Comparison of ENCODE assay signal across 10 cellular contexts in genomic region chr14:92400579-92401444, GRCh38.
DNase-seq lines count a peak whose midpoint lies in the region; ATAC-seq and TF ChIP-seq lines count a peak whose summit lies in the region.
"Had no signal": no experiment of that assay in that cellular context is flagged by ENCODE, and none has a peak within 500 bp of the region (broad histone marks: within the 10 kb centered on the region; RNA-seq: fewer than 3 reads in every experiment).

No MANE protein-coding gene starts in this region.

- H3K4me1 ChIP-seq in CD8-positive, alpha-beta T cell (ENCODE audit: insufficient read depth, low read length): no peaks in the 10 kb centered on the region

- no peaks in the 10 kb centered on the region for H3K9me3 ChIP-seq in CD8-positive, alpha-beta T cell (ENCODE audit: low read length)

- peaks cover 0 to 2% of the 10 kb centered on the region in 2 donors for H3K9me3 Mint-ChIP-seq in stimulated activated naive B cell treated with anti-CD40 and anti-IgM and Interleukin-4, amounts not matched to agents 10 μg/mL and 1 μg/mL and 100 μg/mL, for 72 hours
- peaks cover 3% of the 10 kb centered on the region for H3K9me3 Mint-ChIP-seq in CD8-positive, alpha-beta T cell

- H3K36me3 Mint-ChIP-seq in stimulated activated naive B cell treated with anti-CD40 and anti-IgM and Interleukin-4, amounts not matched to agents 10 μg/mL and 1 μg/mL and 100 μg/mL, for 72 hours: peaks cover 2 to 4% of the 10 kb centered on the region in 2 donors
- H3K36me3 Mint-ChIP-seq in CD8-positive, alpha-beta T cell: no peaks in the 10 kb centered on the region

- peaks cover 25 to 40% of the 10 kb centered on the region in 2 donors for H3K4me1 Mint-ChIP-seq in stimulated activated naive B cell treated with anti-CD40 and anti-IgM and Interleukin-4, amounts not matched to agents 10 μg/mL and 1 μg/mL and 100 μg/mL, for 72 hours
- H3K4me1 Mint-ChIP-seq in CD8-positive, alpha-beta T cell (ENCODE audit: low read depth): no peaks in the 10 kb centered on the region

- TF ChIP-seq CTCF in CD8-positive, alpha-beta T cell (IDR thresholded peaks at IDR 0.05): no peak

- H3K27ac Mint-ChIP-seq in stimulated activated naive B cell treated with anti-CD40 and anti-IgM and Interleukin-4, amounts not matched to agents 10 μg/mL and 1 μg/mL and 100 μg/mL, for 72 hours: peak overlapping the region; percentile 44
- H3K27ac Mint-ChIP-seq in CD8-positive, alpha-beta T cell: no peak overlapping the region
- H3K27ac Mint-ChIP-seq: WTC11 had no signal

- no peaks in the 10 kb centered on the region for H3K36me3 ChIP-seq in CD8-positive, alpha-beta T cell (ENCODE audit: insufficient read depth, low read length)

- H3K4me3 ChIP-seq in CD8-positive, alpha-beta T cell (ENCODE audit: low read depth, low read length): no peak overlapping the region

- no peaks in the 10 kb centered on the region for H3K27me3 ChIP-seq in CD8-positive, alpha-beta T cell (ENCODE audit: insufficient read depth, low read length)

- peaks cover 3 to 20% of the 10 kb centered on the region in 2 donors for H3K27me3 Mint-ChIP-seq in stimulated activated naive B cell treated with anti-CD40 and anti-IgM and Interleukin-4, amounts not matched to agents 10 μg/mL and 1 μg/mL and 100 μg/mL, for 72 hours
- peaks cover 3% of the 10 kb centered on the region for H3K27me3 Mint-ChIP-seq in CD8-positive, alpha-beta T cell (ENCODE audit: low read depth)

- POLR2A ChIA-PET in CD8-positive, alpha-beta T cell (lab: Charles Lee): no interaction called here

- H3K27ac ChIP-seq in CD8-positive, alpha-beta T cell (ENCODE audit: low read depth, low read length): no peak overlapping the region

- ATAC-seq in GM19372 (IDR thresholded peaks at IDR 0.05; ENCODE audit: low read depth, unreplicated experiment) (peak; percentile 77), HG03039 (IDR thresholded peaks at IDR 0.05; ENCODE audit: unreplicated experiment) (peak; percentile 67)
- ATAC-seq in stimulated activated naive B cell treated with anti-CD40 and anti-IgM and Interleukin-4, amounts not matched to agents 10 μg/mL and 1 μg/mL and 100 μg/mL, for 72 hours (replicated peaks): peak; percentile 89 to 90
- no peak for ATAC-seq in CD8-positive, alpha-beta T cell

- DNase-seq in SIG-M5 (lab: John Stamatoyannopoulos, UW) (peak; percentile 78), NCI-H226 (no peak), NCI-H345 treated with DMSO at 0.1 percent for 48 hours (lab: John Stamatoyannopoulos, UW; ENCODE audit: unreplicated experiment) (no peak)
- peak; percentile 9 for DNase-seq in stimulated activated naive B cell treated with anti-CD40 and anti-IgM and Interleukin-4, amounts not matched to agents 10 μg/mL and 1 μg/mL and 100 μg/mL, for 72 hours
- no peak for DNase-seq in CD8-positive, alpha-beta T cell
- DNase-seq: cerebellar nuclear complex, NCI-H1436 had no signal

- CTCF ChIA-PET in CD8-positive, alpha-beta T cell (lab: Charles Lee): no interaction called here

- H3K4me3 Mint-ChIP-seq in stimulated activated naive B cell treated with anti-CD40 and anti-IgM and Interleukin-4, amounts not matched to agents 10 μg/mL and 1 μg/mL and 100 μg/mL, for 72 hours: peak overlapping the region; percentile 23 to 39
- no peak overlapping the region for H3K4me3 Mint-ChIP-seq in CD8-positive, alpha-beta T cell
- H3K4me3 Mint-ChIP-seq: WTC11 had no signal

- intact Hi-C loops in CD8-positive, alpha-beta T cell (cut with DNase I, micrococcal nuclease): no loop called here

Comparison
In these comparisons a context has a peak if more than half of its experiments do, and no peak if none do; other contexts are left out.
1. DNase-seq: peak in SIG-M5 (single experiment) and stimulated activated naive B cell treated with anti-CD40 and anti-IgM and Interleukin-4, amounts not matched to agents 10 μg/mL and 1 μg/mL and 100 μg/mL, for 72 hours (single experiment); none in NCI-H226 (single experiment), NCI-H345 treated with DMSO at 0.1 percent for 48 hours (single experiment) and CD8-positive, alpha-beta T cell (0 of 7).